30 cellular contexts compared by ENCODE assay signal in genomic region chr1:193157360-193157759, GRCh38. TPM values are rescaled to one million over a fixed set of nuclear protein-coding genes. Genes with fewer than 3 reads are reported as not detected.
"Had no signal": no experiment of that assay in that cellular context is flagged by ENCODE, and none has a peak within 500 bp of the region (broad histone marks: within the 10 kb centered on the region; RNA-seq: fewer than 3 reads in every experiment).

No MANE protein-coding gene starts in this region.

- H3K27ac ChIP-seq: adrenal gland, SJSA1 had no signal

- ATAC-seq: activated CD4-positive, alpha-beta T cell treated with anti-CD3 and anti-CD28 coated beads for 36 hours; activated CD8-positive, alpha-beta T cell treated with anti-CD3 and anti-CD28 coated beads for 36 hours; activated T-cell treated with anti-CD3 and anti-CD28 coated beads, Interleukin-2, amount 50 U/mL, for 72 hours; Panc1 had no signal

- DNase-seq: activated CD4-positive, alpha-beta T cell treated with anti-CD3 and anti-CD28 coated beads for 36 hours; activated CD4-positive, alpha-beta T cell treated with anti-CD3 and anti-CD28 coated beads, Interleukin-2, amount 50 U/mL, for 1 hour; activated CD4-positive, CD25-positive, alpha-beta regulatory T cell; activated CD8-positive, alpha-beta memory T cell treated with anti-CD3 and anti-CD28 coated beads, Interleukin-2, amount 50 U/mL, for 4 hours; activated CD8-positive, alpha-beta T cell treated with anti-CD3 and anti-CD28 coated beads for 36 hours; activated gamma-delta T cell treated with Interleukin-2 at 50 U/mL for 16 hours; activated naive CD4-positive, alpha-beta T cell treated with anti-CD3 and anti-CD28 coated beads, Interleukin-2, amount 10 ng/mL, durations not matched to agents 7 days and 5 days; activated naive CD8-positive, alpha-beta T cell treated with anti-CD3 and anti-CD28 coated beads, Interleukin-2, amount 10 ng/mL, durations not matched to agents 7 days and 5 days; activated T-cell treated with anti-CD3 and anti-CD28 coated beads, Interleukin-2, amount 50 U/mL, for 72 hours; adrenal gland; anterior cingulate cortex; cerebellar nuclear complex; KG1; NCI-H1048; NCI-H146; NCI-H187 treated with DMSO at 0.1 percent for 48 hours; NCI-H2081 treated with DMSO at 0.1 percent for 48 hours; NCI-H2171; NCI-H2227 treated with DMSO at 0.1 percent for 48 hours; NCI-H446 treated with DMSO at 0.1 percent for 48 hours; NCI-H524 treated with DMSO at 0.1 percent for 48 hours; NCI-H774; NK-92 treated with Interleukin-12 subunit alpha and Interleukin-12 subunit beta, amount 100 ng/mL, for 24 hours; OCI-M1; SHP77; T-helper 2 cell; T1000 had no signal

- H3K27ac Mint-ChIP-seq: activated CD4-positive, alpha-beta T cell treated with anti-CD3 and anti-CD28 coated beads for 36 hours; activated CD8-positive, alpha-beta T cell treated with anti-CD3 and anti-CD28 coated beads for 36 hours; activated naive CD8-positive, alpha-beta T cell treated with anti-CD3 and anti-CD28 coated beads, Interleukin-2, amount 10 ng/mL, durations not matched to agents 7 days and 5 days; activated T-helper 2 cell treated with anti-CD3 and anti-CD28 coated beads, Interferon-gamma antibody, Interleukin-2, Interleukin-4, amounts not matched to agents 10 μg/mL and 5 μg/mL and 100 μg/mL, durations not matched to agents 14 hours and 24 hours and 36 hours had no signal

- H3K27me3 Mint-ChIP-seq: activated CD4-positive, alpha-beta T cell treated with anti-CD3 and anti-CD28 coated beads for 36 hours; activated CD8-positive, alpha-beta T cell treated with anti-CD3 and anti-CD28 coated beads for 36 hours; activated naive CD4-positive, alpha-beta T cell treated with anti-CD3 and anti-CD28 coated beads, Interleukin-2, amount 10 ng/mL, durations not matched to agents 7 days and 5 days; activated naive CD8-positive, alpha-beta T cell treated with anti-CD3 and anti-CD28 coated beads, Interleukin-2, amount 10 ng/mL, durations not matched to agents 7 days and 5 days had no signal

- H3K4me3 ChIP-seq: adrenal gland, SJSA1 had no signal

- H3K4me1 ChIP-seq: adrenal gland, SJSA1 had no signal

- H3K27me3 ChIP-seq: adrenal gland, SJSA1 had no signal

- H3K9me3 Mint-ChIP-seq: activated CD8-positive, alpha-beta T cell treated with anti-CD3 and anti-CD28 coated beads for 36 hours; activated naive CD4-positive, alpha-beta T cell treated with anti-CD3 and anti-CD28 coated beads, Interleukin-2, amount 10 ng/mL, durations not matched to agents 7 days and 5 days; activated naive CD8-positive, alpha-beta T cell treated with anti-CD3 and anti-CD28 coated beads, Interleukin-2, amount 10 ng/mL, durations not matched to agents 7 days and 5 days; activated T-cell treated with anti-CD3 and anti-CD28 coated beads, Interleukin-2, amount 50 U/mL, for 72 hours; activated T-helper 2 cell treated with anti-CD3 and anti-CD28 coated beads, Interferon-gamma antibody, Interleukin-2, Interleukin-4, amounts not matched to agents 10 μg/mL and 5 μg/mL and 100 μg/mL, durations not matched to agents 14 hours and 24 hours and 36 hours had no signal

- H3K9me3 ChIP-seq: adrenal gland, SJSA1 had no signal

- H3K4me3 Mint-ChIP-seq: activated CD4-positive, alpha-beta T cell treated with anti-CD3 and anti-CD28 coated beads for 36 hours; activated CD8-positive, alpha-beta T cell treated with anti-CD3 and anti-CD28 coated beads for 36 hours; activated naive CD4-positive, alpha-beta T cell treated with anti-CD3 and anti-CD28 coated beads, Interleukin-2, amount 10 ng/mL, durations not matched to agents 7 days and 5 days; activated naive CD8-positive, alpha-beta T cell treated with anti-CD3 and anti-CD28 coated beads, Interleukin-2, amount 10 ng/mL, durations not matched to agents 7 days and 5 days; activated T-cell treated with anti-CD3 and anti-CD28 coated beads, Interleukin-2, amount 50 U/mL, for 72 hours had no signal

RNA-seq across cellular contexts. Expression of gene B3GALT2, which starts 29.1 kb away (rescaled TPM):
- total RNA-seq: activated CD4-positive, alpha-beta T cell treated with anti-CD3 and anti-CD28 coated beads for 36 hours; activated T-helper 2 cell treated with anti-CD3 and anti-CD28 coated beads, Interferon-gamma antibody, Interleukin-2, Interleukin-4, amounts not matched to agents 10 μg/mL and 5 μg/mL and 100 μg/mL, durations not matched to agents 14 hours and 24 hours and 36 hours had no signal
